In the genomic region with DNA sequence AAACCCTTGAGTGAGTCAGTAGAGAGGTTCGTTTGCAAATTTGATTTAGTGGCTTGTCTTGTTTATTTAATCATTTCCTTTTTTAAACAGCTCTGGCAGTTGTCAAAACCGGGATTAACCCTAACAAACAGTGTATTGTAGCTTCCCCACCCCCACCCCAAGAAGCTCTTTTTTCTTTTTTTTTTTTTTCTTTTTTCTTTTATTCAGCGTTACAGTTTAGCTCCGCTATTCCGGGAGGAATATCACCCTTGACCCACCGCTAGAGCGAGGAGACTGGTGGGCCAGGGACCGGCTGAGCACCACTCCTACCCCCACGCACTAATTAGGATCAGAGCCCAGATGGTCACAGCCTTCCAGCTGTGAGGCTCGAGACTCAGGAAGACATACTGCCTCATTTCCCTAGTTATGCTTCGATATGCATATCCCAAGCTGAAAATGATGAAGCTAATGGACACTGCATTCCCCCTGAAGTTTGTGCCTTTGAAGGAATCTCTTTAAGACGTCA, we compare ENCODE assay signal across 10 cellular contexts. TPM values are rescaled to one million over a fixed set of nuclear protein-coding genes. Genes with fewer than 3 reads are reported as not detected.
DNase-seq lines count a peak whose midpoint lies in the region; ATAC-seq and TF ChIP-seq lines count a peak whose summit lies in the region.
"Had no signal": no experiment of that assay in that cellular context is flagged by ENCODE, and none has a peak within 500 bp of the region (broad histone marks: within the 10 kb centered on the region; RNA-seq: fewer than 3 reads in every experiment).

No MANE protein-coding gene starts in this region.

- no peaks in the 10 kb centered on the region for H3K36me3 ChIP-seq in GM06990 (ENCODE audit: control insufficient read depth, insufficient read depth, low read length)
- H3K36me3 ChIP-seq in OCI-LY1 (ENCODE audit: insufficient read depth, low read length), result no peaks in the 10 kb centered on the region

- no peaks in the 10 kb centered on the region for H4K20me1 ChIP-seq in OCI-LY1 (ENCODE audit: insufficient read depth, low read length)

- no peak overlapping the region for H3K9ac ChIP-seq in OCI-LY1 (ENCODE audit: low read length)

- no peak overlapping the region for H2AFZ ChIP-seq in OCI-LY1 (ENCODE audit: low read length)

- H3K27ac ChIP-seq in OCI-LY1 (ENCODE audit: low read depth, low read length, poor library complexity, severe bottlenecking) (no peak overlapping the region), right cardiac atrium (ENCODE audit: low read length) (peak overlapping the region; percentile 74)

- H3F3A ChIP-seq in OCI-LY1 (ENCODE audit: insufficient read depth, low read length), result no peaks in the 10 kb centered on the region

- intact Hi-C loops in right cardiac atrium (cut with DNase I), result loop anchor here in 3 of 4 donors (5.0 to 10.0 kb wide), 5 partner anchors 110 to 560 kb away; no protein-coding TSS in a partner anchor

- H3K27me3 ChIP-seq in GM06990 (replicated peaks; ENCODE audit: control insufficient read depth, insufficient read depth, low read length) (no peaks in the 10 kb centered on the region), OCI-LY1 (ENCODE audit: insufficient read depth, low read length) (peaks cover 9% of the 10 kb centered on the region; the same call in 1 of the 2 replicates), right cardiac atrium (ENCODE audit: control insufficient read depth, insufficient read depth) (no peaks in the 10 kb centered on the region)

- ATAC-seq in right cardiac atrium, result no peak

- H3K4me3 ChIP-seq in GM06990 (replicated peaks; ENCODE audit: low read depth, low read length) (peak overlapping the region; percentile 87), OCI-LY1 (ENCODE audit: low read depth, low read length, poor library complexity, severe bottlenecking) (peak overlapping the region; percentile 65), right cardiac atrium (ENCODE audit: low read length) (peak overlapping the region; percentile 70), retinal pigment epithelial cell (ENCODE audit: low read length) (peak overlapping the region; percentile 65)

- no peaks in the 10 kb centered on the region for H3K9me3 ChIP-seq in OCI-LY1 (ENCODE audit: low read length)
- H3K9me3 ChIP-seq in right cardiac atrium (ENCODE audit: control insufficient read depth, low read length), result no peaks in the 10 kb centered on the region

- TF ChIP-seq CTCF in GM06990 (IDR thresholded peaks at IDR 0.05; ENCODE audit: insufficient read depth, low read length, poor library complexity, severe bottlenecking), result no peak
- no peak for TF ChIP-seq CTCF in OCI-LY1 (IDR thresholded peaks at IDR 0.05; ENCODE audit: low read length)
- TF ChIP-seq CTCF in retinal pigment epithelial cell (conservative IDR thresholded peaks at IDR 0.05; ENCODE audit: low read depth, low read length), result no peak

- no peak for DNase-seq in GM06990 (ENCODE audit: extremely low read depth, insufficient read length)
- peak in 1 of 3 donors; percentile 34 for DNase-seq in right cardiac atrium
- DNase-seq in retinal pigment epithelial cell (ENCODE audit: low read depth), result no peak
- no peak for DNase-seq in C1 segment of cervical spinal cord (lab: John Stamatoyannopoulos, UW)
- no peak for DNase-seq in NCI-H2029 treated with DMSO at 0.1 percent for 48 hours (lab: John Stamatoyannopoulos, UW)
- no peak for DNase-seq in NCI-H510A treated with DMSO at 0.1 percent for 48 hours (lab: John Stamatoyannopoulos, UW)
- DNase-seq in NCI-H146 (lab: John Stamatoyannopoulos, UW), result no peak
- DNase-seq: NCI-H446 treated with DMSO at 0.1 percent for 48 hours; stimulated activated CD4-positive, alpha-beta T cell treated with anti-CD3 and anti-CD28 coated beads, Interleukin-4, amount 100 ng/mL, for 1 hour had no signal

- peak overlapping the region; percentile 77; the same call in 1 of the 2 replicates for H3K4me2 ChIP-seq in OCI-LY1 (ENCODE audit: low read length)

- 8% methylated on average over 12 of the region's 12 CpGs for WGBS in right cardiac atrium

- H3K4me1 ChIP-seq in OCI-LY1 (ENCODE audit: insufficient read depth, low read length, severe bottlenecking) (peaks cover 10% of the 10 kb centered on the region), right cardiac atrium (ENCODE audit: control insufficient read depth, insufficient read depth, low read length) (no peaks in the 10 kb centered on the region)

- H3K9me2 ChIP-seq in OCI-LY1 (ENCODE audit: low read depth, low read length), result no peaks in the 10 kb centered on the region

- no peaks in the 10 kb centered on the region for H3K79me2 ChIP-seq in OCI-LY1 (ENCODE audit: insufficient read depth, low read length)

RNA-seq across cellular contexts. Expression of gene PARM1, which starts 2.0 kb away (rescaled TPM):
- total RNA-seq in right cardiac atrium, result 100 to 1,000 TPM in 3 of 4 donors, 10 to 100 TPM in 1; 77.2 to 158 (median 120) TPM
- polyA plus RNA-seq in right cardiac atrium, result 65.0 TPM
